Comparison of ENCODE assay signal across 14 cellular contexts in the genomic region with DNA sequence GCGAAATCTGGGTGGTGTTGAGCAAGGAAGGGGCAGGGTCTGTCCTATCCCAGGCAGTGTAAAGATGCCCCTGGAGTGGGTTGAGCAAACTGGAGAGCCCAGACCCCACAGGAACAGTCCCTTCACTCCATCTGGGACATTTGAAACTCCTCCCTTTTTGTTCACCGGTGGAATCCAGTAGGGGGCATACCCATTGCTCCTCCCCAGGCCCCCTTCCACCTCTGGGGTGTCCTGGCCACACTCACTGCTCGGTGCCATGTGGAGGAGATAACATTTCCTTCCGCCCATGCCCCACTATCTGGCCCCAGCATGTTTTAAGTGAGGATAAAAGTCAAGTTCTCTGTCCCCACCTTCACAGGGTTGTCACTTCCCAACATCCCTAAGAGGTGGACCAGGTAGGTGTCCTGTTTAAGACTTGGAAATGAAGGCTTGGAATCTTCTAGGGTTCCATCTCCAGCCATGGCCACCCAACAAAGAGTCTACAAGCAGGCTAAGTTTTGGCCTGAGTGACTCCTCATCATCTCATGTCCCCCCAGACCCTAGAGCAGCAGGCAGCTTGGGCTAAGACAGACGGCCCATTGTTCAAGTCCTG. TPM values are rescaled to one million over a fixed set of nuclear protein-coding genes. Genes with fewer than 3 reads are reported as not detected.
DNase-seq lines count a peak whose midpoint lies in the region; ATAC-seq and TF ChIP-seq lines count a peak whose summit lies in the region.
"Had no signal": no experiment of that assay in that cellular context is flagged by ENCODE, and none has a peak within 500 bp of the region (broad histone marks: within the 10 kb centered on the region; RNA-seq: fewer than 3 reads in every experiment).

No MANE protein-coding gene starts in this region.

- H3K27ac Mint-ChIP-seq in Caco-2 (ENCODE audit: unreplicated experiment) (peak overlapping the region; percentile 45), HFFc6 (peak overlapping the region; percentile 80), naive B cell (peak overlapping the region in 4 of 6 donors; percentile 9 to 79 (median 49))
- H3K27ac Mint-ChIP-seq in activated naive CD8-positive, alpha-beta T cell treated with anti-CD3 and anti-CD28 coated beads, Interleukin-2, amount 10 ng/mL, durations not matched to agents 7 days and 5 days, result peak overlapping the region; percentile 60
- H3K27ac Mint-ChIP-seq: dendritic cell treated with granulocyte-macrophage colony-stimulating factor and Interleukin-4, amounts not matched to agents 40 ng/mL and 50 ng/mL, for 4 days had no signal

- intact Hi-C loops in Caco-2 (cut with micrococcal nuclease; ENCODE audit: unreplicated experiment), result no loop called here

- peaks cover 13% of the 10 kb centered on the region for H3K4me1 Mint-ChIP-seq in Caco-2 (ENCODE audit: low read depth, unreplicated experiment)
- peaks cover 28% of the 10 kb centered on the region for H3K4me1 Mint-ChIP-seq in HFFc6 (ENCODE audit: low read depth)
- H3K4me1 Mint-ChIP-seq in activated naive CD8-positive, alpha-beta T cell treated with anti-CD3 and anti-CD28 coated beads, Interleukin-2, amount 10 ng/mL, durations not matched to agents 7 days and 5 days, result peaks cover 10% of the 10 kb centered on the region
- H3K4me1 Mint-ChIP-seq in naive B cell, result peaks cover 4 to 37% (median 32%) of the 10 kb centered on the region in 3 donors

- no peak overlapping the region for H3K4me3 Mint-ChIP-seq in Caco-2 (ENCODE audit: unreplicated experiment)
- H3K4me3 Mint-ChIP-seq in HFFc6, result no peak overlapping the region
- no peak overlapping the region for H3K4me3 Mint-ChIP-seq in activated naive CD8-positive, alpha-beta T cell treated with anti-CD3 and anti-CD28 coated beads, Interleukin-2, amount 10 ng/mL, durations not matched to agents 7 days and 5 days
- H3K4me3 Mint-ChIP-seq in naive B cell, result no peak overlapping the region
- H3K4me3 Mint-ChIP-seq: dendritic cell treated with granulocyte-macrophage colony-stimulating factor and Interleukin-4, amounts not matched to agents 40 ng/mL and 50 ng/mL, for 4 days had no signal

- H3K36me3 ChIP-seq in Caco-2 (ENCODE audit: control insufficient read depth, insufficient read depth, low read length), result peaks cover 6% of the 10 kb centered on the region

- DNase-seq in Caco-2, result no peak
- DNase-seq in HFFc6, result no peak
- DNase-seq in activated naive CD8-positive, alpha-beta T cell treated with anti-CD3 and anti-CD28 coated beads, Interleukin-2, amount 10 ng/mL, durations not matched to agents 7 days and 5 days, result no peak
- no peak for DNase-seq in naive B cell
- no peak for DNase-seq in GF-D8 (lab: John Stamatoyannopoulos, UW)
- DNase-seq in activated CD8-positive, alpha-beta memory T cell treated with anti-CD3 and anti-CD28 coated beads, Interleukin-2, amount 50 U/mL, for 48 hours, result no peak
- DNase-seq in HuH-7.5 (ENCODE audit: low spot score), result no peak
- no peak for DNase-seq in SIG-M5 (lab: John Stamatoyannopoulos, UW)
- DNase-seq: activated CD4-positive, alpha-beta T cell treated with anti-CD3 and anti-CD28 coated beads for 4 hours; activated gamma-delta T cell treated with Interleukin-2 at 50 U/mL for 16 hours; NCI-H1694; tibial artery had no signal

- TF ChIP-seq CTCF in Caco-2 (IDR thresholded peaks at IDR 0.05; ENCODE audit: insufficient read depth in 1 of 2, low read depth in 1 of 2, low read length in 1 of 2, severe bottlenecking in 1 of 2, unreplicated experiment in 1 of 2) (peak in 1 of 2 experiments; percentile 8), HFFc6 (IDR thresholded peaks at IDR 0.05) (peak; percentile 40; the same call in 1 of the 2 replicates)

- no peaks in the 10 kb centered on the region for H3K9me3 ChIP-seq in Caco-2
- H3K9me3 ChIP-seq: tibial artery had no signal

- POLR2A ChIA-PET in Caco-2 (lab: Charles Lee), result interaction anchor here (0.8 kb wide), 1 partner anchor 14 kb away, joined by 3 read pairs; no protein-coding TSS in a partner anchor
- POLR2A ChIA-PET in activated naive CD8-positive, alpha-beta T cell treated with anti-CD3 and anti-CD28 coated beads, Interleukin-2, amount 10 ng/mL, durations not matched to agents 7 days and 5 days (lab: Charles Lee), result interaction anchor here (1.5 to 1.6 kb wide), 2 partner anchors 9 to 13 kb away, joined by 5 to 8 read pairs; partner anchors contain the start of genes GSK3A and ZNF526

- no peaks in the 10 kb centered on the region for H3K9me3 Mint-ChIP-seq in Caco-2 (ENCODE audit: unreplicated experiment)
- no peaks in the 10 kb centered on the region for H3K9me3 Mint-ChIP-seq in HFFc6
- H3K9me3 Mint-ChIP-seq in activated naive CD8-positive, alpha-beta T cell treated with anti-CD3 and anti-CD28 coated beads, Interleukin-2, amount 10 ng/mL, durations not matched to agents 7 days and 5 days, result no peaks in the 10 kb centered on the region
- H3K9me3 Mint-ChIP-seq in naive B cell, result no peaks in the 10 kb centered on the region
- H3K9me3 Mint-ChIP-seq: dendritic cell treated with granulocyte-macrophage colony-stimulating factor and Interleukin-4, amounts not matched to agents 40 ng/mL and 50 ng/mL, for 4 days had no signal

- no peak overlapping the region for H3K4me3 ChIP-seq in Caco-2 (ENCODE audit: low read depth, low read length)
- H3K4me3 ChIP-seq: tibial artery had no signal

- BruUV-seq in Caco-2 (replicated peaks; lab: Mats Ljungman, UMichigan), result no TSS peak

- no peaks in the 10 kb centered on the region for H3K27me3 Mint-ChIP-seq in Caco-2 (ENCODE audit: insufficient read depth, unreplicated experiment)
- no peaks in the 10 kb centered on the region; the same call in 1 of the 2 replicates for H3K27me3 Mint-ChIP-seq in HFFc6 (ENCODE audit: insufficient read depth)
- H3K27me3 Mint-ChIP-seq in activated naive CD8-positive, alpha-beta T cell treated with anti-CD3 and anti-CD28 coated beads, Interleukin-2, amount 10 ng/mL, durations not matched to agents 7 days and 5 days, result no peaks in the 10 kb centered on the region
- no peaks in the 10 kb centered on the region for H3K27me3 Mint-ChIP-seq in naive B cell
- H3K27me3 Mint-ChIP-seq: dendritic cell treated with granulocyte-macrophage colony-stimulating factor and Interleukin-4, amounts not matched to agents 40 ng/mL and 50 ng/mL, for 4 days had no signal

- ATAC-seq in activated naive CD8-positive, alpha-beta T cell treated with anti-CD3 and anti-CD28 coated beads, Interleukin-2, amount 10 ng/mL, durations not matched to agents 7 days and 5 days (ENCODE audit: low read depth), result no peak
- ATAC-seq in naive B cell (ENCODE audit: low read depth in 2 of 2), result no peak
- ATAC-seq: Right ventricle myocardium inferior had no signal

- H3K36me3 Mint-ChIP-seq in Caco-2 (ENCODE audit: insufficient read depth, unreplicated experiment) (peaks cover 83% of the 10 kb centered on the region), HFFc6 (ENCODE audit: low read depth) (peaks cover 26% of the 10 kb centered on the region), naive B cell (peaks cover 0 to 15% of the 10 kb centered on the region in 2 donors)
- peaks cover 29% of the 10 kb centered on the region for H3K36me3 Mint-ChIP-seq in activated naive CD8-positive, alpha-beta T cell treated with anti-CD3 and anti-CD28 coated beads, Interleukin-2, amount 10 ng/mL, durations not matched to agents 7 days and 5 days

- peaks cover 6% of the 10 kb centered on the region; the same call in 1 of the 2 replicates for H3K4me1 ChIP-seq in Caco-2

- H3K27me3 ChIP-seq in Caco-2 (replicated peaks; ENCODE audit: control insufficient read depth, insufficient read depth, low read length), result no peaks in the 10 kb centered on the region
- H3K27me3 ChIP-seq: tibial artery had no signal

- CTCF ChIA-PET in Caco-2 (lab: Charles Lee), result no interaction called here

RNA-seq across cellular contexts. Expression of gene ZNF526, which starts 9.2 kb away (rescaled TPM):
- 19.4 and 22.6 TPM in 2 replicates for total RNA-seq in Caco-2 (2022)
- 10 to 100 TPM; 14.0 to 18.2 (median 16.1) TPM for total RNA-seq in HFFc6 (2021; fragmentation: NEBNext Ultra II Directional; extraction: Animal tissue kit (Norgen Biotek cat#: 25700))
- total RNA-seq in activated naive CD8-positive, alpha-beta T cell treated with anti-CD3 and anti-CD28 coated beads, Interleukin-2, amount 10 ng/mL, durations not matched to agents 7 days and 5 days, result 10 to 100 TPM; 19.6 to 20.6 TPM
- 1 to 10 TPM in 5 of 6 donors, not detected in 1; 4.0 to 8.6 (median 5.1) TPM for polyA plus RNA-seq in naive B cell (ENCODE audit: low read depth in 6 of 6)

RNA-seq across cellular contexts. Expression of gene DEDD2, which starts 11.9 kb away (rescaled TPM):
- total RNA-seq in Caco-2 (2022), result 31.2 and 31.4 TPM in 2 replicates
- 10 to 100 TPM; 19.2 to 24.9 (median 20.2) TPM for total RNA-seq in HFFc6 (2021; fragmentation: NEBNext Ultra II Directional; extraction: Animal tissue kit (Norgen Biotek cat#: 25700))
- 10 to 100 TPM; 41.3 to 42.2 TPM for total RNA-seq in activated naive CD8-positive, alpha-beta T cell treated with anti-CD3 and anti-CD28 coated beads, Interleukin-2, amount 10 ng/mL, durations not matched to agents 7 days and 5 days
- polyA plus RNA-seq in naive B cell (ENCODE audit: low read depth in 6 of 6), result 100 to 1,000 TPM; 127 to 150 (median 140) TPM

RNA-seq across cellular contexts. Expression of gene GSK3A, which starts 13.0 kb away (rescaled TPM):
- total RNA-seq in Caco-2 (2022), result 59.6 and 60.2 TPM in 2 replicates
- total RNA-seq in HFFc6 (2021; fragmentation: NEBNext Ultra II Directional; extraction: Animal tissue kit (Norgen Biotek cat#: 25700)), result 10 to 100 TPM; 36.3 to 45.5 (median 43.1) TPM
- 10 to 100 TPM; 41.0 to 42.2 TPM for total RNA-seq in activated naive CD8-positive, alpha-beta T cell treated with anti-CD3 and anti-CD28 coated beads, Interleukin-2, amount 10 ng/mL, durations not matched to agents 7 days and 5 days
- polyA plus RNA-seq in naive B cell (ENCODE audit: low read depth in 6 of 6), result 10 to 100 TPM; 11.7 to 30.9 (median 18.3) TPM

RNA-seq across cellular contexts. Expression of gene ERF, which starts 25.6 kb away (rescaled TPM):
- total RNA-seq in Caco-2 (2022), result 134 and 149 TPM in 2 replicates
- 10 to 100 TPM; 74.7 to 87.8 (median 78.8) TPM for total RNA-seq in HFFc6 (2021; fragmentation: NEBNext Ultra II Directional; extraction: Animal tissue kit (Norgen Biotek cat#: 25700))
- 10 to 100 TPM; 51.1 to 57.5 TPM for total RNA-seq in activated naive CD8-positive, alpha-beta T cell treated with anti-CD3 and anti-CD28 coated beads, Interleukin-2, amount 10 ng/mL, durations not matched to agents 7 days and 5 days
- 1 to 10 TPM in 5 of 6 donors, under 1 TPM in 1; 0.68 to 8.2 (median 3.8) TPM for polyA plus RNA-seq in naive B cell (ENCODE audit: low read depth in 6 of 6)

RNA-seq across cellular contexts. Expression of gene CIC, which starts 39.7 kb away (rescaled TPM):
- total RNA-seq in Caco-2 (2022), result 44.8 and 47.8 TPM in 2 replicates
- 10 to 100 TPM; 67.6 to 75.4 (median 73.7) TPM for total RNA-seq in HFFc6 (2021; fragmentation: NEBNext Ultra II Directional; extraction: Animal tissue kit (Norgen Biotek cat#: 25700))
- 10 to 100 TPM; 84.4 to 92.2 TPM for total RNA-seq in activated naive CD8-positive, alpha-beta T cell treated with anti-CD3 and anti-CD28 coated beads, Interleukin-2, amount 10 ng/mL, durations not matched to agents 7 days and 5 days
- 1 to 10 TPM in 5 of 6 donors, under 1 TPM in 1; 0.05 to 5.3 (median 2.1) TPM for polyA plus RNA-seq in naive B cell (ENCODE audit: low read depth in 6 of 6)
